ENCODE assay signal across 26 cellular contexts in the genomic region with DNA sequence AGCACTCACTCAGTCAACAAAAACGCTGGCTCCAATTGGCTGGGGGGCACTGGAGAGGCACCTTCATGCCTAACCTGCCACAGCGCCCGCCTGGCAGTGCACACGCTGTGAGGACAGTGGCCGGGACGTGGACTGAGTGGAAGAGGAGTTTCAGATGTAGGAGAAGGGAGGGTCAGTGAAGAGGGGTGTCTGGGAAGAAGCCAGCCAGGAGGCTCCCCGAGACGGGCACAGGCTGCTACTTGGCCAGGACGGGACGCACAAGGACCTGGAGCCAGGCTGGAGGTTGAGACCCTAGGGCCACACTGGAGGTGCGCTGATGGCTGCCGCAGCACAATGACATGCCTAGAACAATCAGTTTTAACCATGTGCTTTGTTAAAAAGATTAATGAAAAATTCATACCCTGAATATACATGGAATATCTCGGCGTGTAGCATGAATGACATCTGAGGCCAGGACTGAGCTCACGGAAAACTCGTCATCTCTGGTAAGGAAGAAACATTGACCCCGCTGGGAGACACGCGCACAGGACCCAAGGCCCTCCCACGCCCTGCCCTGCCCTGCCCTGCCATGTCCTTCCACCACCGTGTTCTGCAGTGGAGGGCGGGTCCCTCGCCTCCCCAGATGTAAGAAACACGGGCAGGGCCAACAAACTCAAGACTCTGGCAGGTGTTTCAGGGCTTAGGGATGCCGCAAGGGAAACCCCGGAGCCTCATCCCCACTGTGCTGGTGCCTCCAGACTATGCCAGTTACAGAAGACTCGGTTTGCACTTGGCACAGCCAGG. TPM values are rescaled to one million over a fixed set of nuclear protein-coding genes. Genes with fewer than 3 reads are reported as not detected.
A peak's percentile ranks its signal among the peaks of the same experiment; 100 is the strongest.
DNase-seq lines count a peak whose midpoint lies in the region; ATAC-seq, FAIRE-seq and TF ChIP-seq lines count a peak whose summit lies in the region.
"Had no signal": no experiment of that assay in that cellular context is flagged by ENCODE, and none has a peak within 500 bp of the region (broad histone marks: within the 10 kb centered on the region; RNA-seq: fewer than 3 reads in every experiment).

No MANE protein-coding gene starts in this region.

- H3K79me1 ChIP-seq in IMR-90 (ENCODE audit: low read depth in 1 of 2, low read length in 2 of 2), result peaks cover 6 to 31% of the 10 kb centered on the region in 2 experiments; a peak in 3 of 4 replicates

- WGBS in IMR-90 (ENCODE audit: extremely low coverage in 2 of 2, insufficient read length in 1 of 2), 2 experiments, result 89% methylated on average over 9 of the region's 27 CpGs; no CpG with 5 or more reads in 1 of the 2 experiments
- WGBS in GM12878 (ENCODE audit: insufficient coverage, insufficient replicate concordance, low lambda C conversion rate, missing lambda C conversion rate), result 97% methylated on average over 27 of the region's 27 CpGs

- H3K56ac ChIP-seq in IMR-90 (ENCODE audit: extremely low read depth, insufficient read depth, low read length), result no peak overlapping the region

- H2AFZ ChIP-seq in IMR-90 (replicated peaks; ENCODE audit: low read length, poor library complexity), result peak overlapping the region; percentile 5
- no peak overlapping the region for H2AFZ ChIP-seq in GM12878 (ENCODE audit: control insufficient read depth, low read depth, low read length)
- H2AFZ ChIP-seq in osteoblast (ENCODE audit: low read length), result no peak overlapping the region
- H2AFZ ChIP-seq: neural progenitor cell had no signal

- H4K91ac ChIP-seq in IMR-90 (ENCODE audit: insufficient read depth, low read depth, low read length), result no peak overlapping the region

- H2BK20ac ChIP-seq in IMR-90 (ENCODE audit: low read depth, low read length), result no peak overlapping the region

- H3K79me2 ChIP-seq in GM12878 (ENCODE audit: control insufficient read depth, insufficient read depth, low read length) (no peaks in the 10 kb centered on the region), osteoblast (ENCODE audit: insufficient read depth, low read length) (peaks cover 2% of the 10 kb centered on the region)

- no peaks in the 10 kb centered on the region for H3K27me3 Mint-ChIP-seq in activated naive CD4-positive, alpha-beta T cell treated with anti-CD3 and anti-CD28 coated beads for 36 hours (ENCODE audit: low read depth)
- H3K27me3 Mint-ChIP-seq: activated CD4-positive, alpha-beta memory T cell treated with anti-CD3 and anti-CD28 coated beads for 36 hours; CD4-positive, alpha-beta memory T cell had no signal

- peaks cover 24% of the 10 kb centered on the region for H4K20me1 ChIP-seq in IMR-90 (ENCODE audit: insufficient read depth, low read length)
- H4K20me1 ChIP-seq in GM12878 (ENCODE audit: control insufficient read depth, insufficient read depth), result no peaks in the 10 kb centered on the region
- peaks cover 17% of the 10 kb centered on the region for H4K20me1 ChIP-seq in osteoblast (ENCODE audit: insufficient read depth, low read length)

- no peak for TF ChIP-seq RAD21 in IMR-90 (IDR thresholded peaks at IDR 0.05; ENCODE audit: low read length)
- TF ChIP-seq RAD21 in GM12878 (IDR thresholded peaks at IDR 0.05; ENCODE audit: insufficient read depth, low read depth, low read length), result no peak

- H3K9me3 ChIP-seq in IMR-90 (ENCODE audit: control insufficient read depth, insufficient read depth, low read length) (no peaks in the 10 kb centered on the region), GM12878 (replicated peaks; ENCODE audit: control insufficient read depth, insufficient read depth, low read length) (no peaks in the 10 kb centered on the region), osteoblast (ENCODE audit: low read depth, low read length) (no peaks in the 10 kb centered on the region)
- H3K9me3 ChIP-seq: vagina had no signal

- SMC1A ChIA-PET in GM12878 (lab: Charles Lee; ENCODE audit: uncharacterized antibody, unreplicated experiment), result interaction anchor here (0.9 to 1.2 kb wide), 3 partner anchors 13 to 254 kb away, joined by 3 to 4 read pairs (median 3); no protein-coding TSS in a partner anchor

- ATAC-seq in IMR-90 (ENCODE audit: low read depth) (no peak), GM12878 (no peak)

- H3K27ac Mint-ChIP-seq in activated naive CD4-positive, alpha-beta T cell treated with anti-CD3 and anti-CD28 coated beads for 36 hours, result peak overlapping the region; percentile 56
- H3K27ac Mint-ChIP-seq: activated CD4-positive, alpha-beta memory T cell treated with anti-CD3 and anti-CD28 coated beads for 36 hours; neural progenitor cell had no signal

- H2BK120ac ChIP-seq in IMR-90 (ENCODE audit: low read depth, low read length), result no peak overlapping the region

- TF ChIP-seq EP300 in GM12878 (IDR thresholded peaks at IDR 0.05; ENCODE audit: borderline replicate concordance in 1 of 2, control insufficient read depth in 1 of 2, low read depth in 2 of 2, low read length in 2 of 2), result no peak

- H4K8ac ChIP-seq in IMR-90 (ENCODE audit: low read depth in 2 of 2, low read length in 2 of 2), result no peak overlapping the region

- H3K4me1 Mint-ChIP-seq in activated naive CD4-positive, alpha-beta T cell treated with anti-CD3 and anti-CD28 coated beads for 36 hours (ENCODE audit: low read depth), result peaks cover 29% of the 10 kb centered on the region
- H3K4me1 Mint-ChIP-seq: neural progenitor cell had no signal

- CTCF ChIA-PET in activated naive CD4-positive, alpha-beta T cell treated with anti-CD3 and anti-CD28 coated beads for 36 hours (lab: Charles Lee), result interaction anchor here (0.6 kb wide), 1 partner anchor 51 kb away, joined by 3 read pairs; no protein-coding TSS in a partner anchor
- CTCF ChIA-PET in IMR-90 (lab: Yijun Ruan, JAX), result no interaction called here
- CTCF ChIA-PET in GM12878 (lab: Yijun Ruan, JAX), result interaction anchor here (0.7 to 1.1 kb wide), 2 partner anchors 71 to 253 kb away, joined by 3 to 8 read pairs; no protein-coding TSS in a partner anchor

- H3K18ac ChIP-seq in IMR-90 (ENCODE audit: low read depth, low read length), result no peak overlapping the region

- POLR2A ChIA-PET in IMR-90 (lab: Charles Lee; ENCODE audit: unreplicated experiment), result no interaction called here
- POLR2A ChIA-PET in GM12878 (lab: Charles Lee), result no interaction called here

- H3K23ac ChIP-seq in IMR-90 (ENCODE audit: low read depth, low read length), result no peak overlapping the region

- H3K4me1 ChIP-seq in IMR-90 (ENCODE audit: control insufficient read depth, insufficient read depth, low read length) (peaks cover 15% of the 10 kb centered on the region), GM12878 (ENCODE audit: control insufficient read depth, insufficient read depth, low read length) (peaks cover 25% of the 10 kb centered on the region), osteoblast (ENCODE audit: insufficient read depth, low read length) (no peaks in the 10 kb centered on the region)
- H3K4me1 ChIP-seq: neural progenitor cell, vagina had no signal

- no peaks in the 10 kb centered on the region for H3K36me3 Mint-ChIP-seq in activated naive CD4-positive, alpha-beta T cell treated with anti-CD3 and anti-CD28 coated beads for 36 hours (ENCODE audit: low read depth)
- H3K36me3 Mint-ChIP-seq: activated CD4-positive, alpha-beta memory T cell treated with anti-CD3 and anti-CD28 coated beads for 36 hours had no signal

- TF ChIP-seq CTCF in IMR-90 (conservative IDR thresholded peaks at IDR 0.05; ENCODE audit: low read depth, low read length) (no peak), GM12878 (IDR thresholded peaks at IDR 0.05 in 2 of 3, conservative IDR thresholded peaks at IDR 0.05 in 1 of 3; ENCODE audit: control insufficient read depth in 2 of 3, extremely low read depth in 1 of 3, insufficient read depth in 1 of 3, low read depth in 3 of 3, low read length in 3 of 3) (no peak), osteoblast (IDR thresholded peaks at IDR 0.05; ENCODE audit: extremely low read depth, low read depth, low read length) (no peak)

- H3K14ac ChIP-seq in IMR-90 (replicated peaks; ENCODE audit: low read depth, low read length), result no peak overlapping the region

- no peak overlapping the region for H2BK5ac ChIP-seq in IMR-90 (ENCODE audit: low read depth, low read length, poor library complexity, severe bottlenecking)

- no peak overlapping the region for H2AK9ac ChIP-seq in IMR-90 (replicated peaks; ENCODE audit: low read depth, low read length, poor library complexity)

- intact Hi-C loops in activated naive CD4-positive, alpha-beta T cell treated with anti-CD3 and anti-CD28 coated beads for 36 hours (cut with micrococcal nuclease), result no loop called here
- intact Hi-C loops in IMR-90 (cut with micrococcal nuclease) (no loop called here), GM12878 (cut with micrococcal nuclease; ENCODE audit: unreplicated experiment) (no loop called here)

- H3K4me2 ChIP-seq in IMR-90 (ENCODE audit: low read depth, low read length), result no peak overlapping the region
- peak overlapping the region; percentile 76 for H3K4me2 ChIP-seq in GM12878 (ENCODE audit: control insufficient read depth, insufficient read depth)
- H3K4me2 ChIP-seq in osteoblast (ENCODE audit: insufficient read depth, low read length), result no peak overlapping the region
- H3K4me2 ChIP-seq: KMS-11, neural progenitor cell had no signal

- H3K27ac ChIP-seq in IMR-90 (ENCODE audit: insufficient read depth, low read length) (no peak overlapping the region), GM12878 (ENCODE audit: control insufficient read depth, insufficient read depth) (peak overlapping the region; percentile 47; the same call in 1 of the 2 replicates), osteoblast (ENCODE audit: low read depth, low read length) (no peak overlapping the region)
- H3K27ac ChIP-seq: cardiac muscle cell, KMS-11, neural progenitor cell, vagina had no signal

- H3K36me3 ChIP-seq in IMR-90 (ENCODE audit: control insufficient read depth, insufficient read depth, low read length) (peaks cover 83% of the 10 kb centered on the region), GM12878 (ENCODE audit: control insufficient read depth in 2 of 2, insufficient read depth in 2 of 2, low read length in 1 of 2) (peaks cover 7 to 15% of the 10 kb centered on the region in 2 experiments; a peak in 3 of 4 replicates), osteoblast (ENCODE audit: insufficient read depth, low read length) (peaks cover 82% of the 10 kb centered on the region)
- H3K36me3 ChIP-seq: neural progenitor cell had no signal

- FAIRE-seq in GM12878 (lab: Jason Lieb, UNC), result no peak

- no peak overlapping the region for H3K4ac ChIP-seq in IMR-90 (ENCODE audit: low read depth, low read length)

- no peak overlapping the region for H3K4me3 ChIP-seq in IMR-90 (ENCODE audit: insufficient read depth, low read depth, low read length)
- H3K4me3 ChIP-seq in GM12878, result no peak overlapping the region
- no peak overlapping the region for H3K4me3 ChIP-seq in osteoblast (ENCODE audit: insufficient read depth, low read length)
- H3K4me3 ChIP-seq: cardiac muscle cell, neural progenitor cell, vagina had no signal

- no peak overlapping the region for H4K5ac ChIP-seq in IMR-90 (ENCODE audit: low read depth, low read length)

- H3K9me3 Mint-ChIP-seq in activated naive CD4-positive, alpha-beta T cell treated with anti-CD3 and anti-CD28 coated beads for 36 hours, result no peaks in the 10 kb centered on the region
- H3K9me3 Mint-ChIP-seq: activated CD4-positive, alpha-beta memory T cell treated with anti-CD3 and anti-CD28 coated beads for 36 hours; activated T-cell treated with anti-CD3 and anti-CD28 coated beads, Interleukin-2, amount 50 U/mL, for 4 hours; CD4-positive, alpha-beta memory T cell; neural progenitor cell had no signal

- H2BK15ac ChIP-seq in IMR-90 (ENCODE audit: low read depth, low read length), result no peak overlapping the region

- H2AK5ac ChIP-seq in IMR-90 (ENCODE audit: low read depth, low read length), result no peak overlapping the region

- H3K27me3 ChIP-seq in IMR-90 (ENCODE audit: control insufficient read depth, insufficient read depth, low read length), result no peaks in the 10 kb centered on the region
- no peaks in the 10 kb centered on the region for H3K27me3 ChIP-seq in GM12878 (replicated peaks in 1 of 2; ENCODE audit: control insufficient read depth in 2 of 2, insufficient read depth in 2 of 2, low read length in 1 of 2)
- H3K27me3 ChIP-seq in osteoblast (ENCODE audit: insufficient read depth, low read length), result no peaks in the 10 kb centered on the region
- H3K27me3 ChIP-seq: cardiac muscle cell, neural progenitor cell, vagina had no signal

- RAD21 ChIA-PET in GM12878 (lab: Charles Lee; ENCODE audit: unreplicated experiment), result no interaction called here

- no peak for TF ChIP-seq POLR2A in IMR-90 (IDR thresholded peaks at IDR 0.05; ENCODE audit: low read depth, low read length)
- no peak for TF ChIP-seq POLR2A in GM12878 (IDR thresholded peaks at IDR 0.05; ENCODE audit: low read depth, low read length)

- H3K9ac ChIP-seq in IMR-90 (ENCODE audit: low read depth, low read length) (no peak overlapping the region), GM12878 (ENCODE audit: control insufficient read depth, insufficient read depth, low read length) (no peak overlapping the region)
- H3K9ac ChIP-seq: KMS-11, neural progenitor cell had no signal

- BruUV-seq in IMR-90 (replicated peaks; lab: Mats Ljungman, UMichigan) (no TSS peak), GM12878 (replicated peaks; lab: Mats Ljungman, UMichigan) (no TSS peak)

- peaks cover 26% of the 10 kb centered on the region for H3K9me1 ChIP-seq in IMR-90 (ENCODE audit: insufficient read depth, low read length)

- dilution Hi-C loops in IMR-90 (cut with HindIII; ENCODE audit: low sequenced_read_pairs, unreplicated experiment), result no loop called here

- H3K4me3 Mint-ChIP-seq in activated naive CD4-positive, alpha-beta T cell treated with anti-CD3 and anti-CD28 coated beads for 36 hours, result no peak overlapping the region
- H3K4me3 Mint-ChIP-seq: activated CD4-positive, alpha-beta memory T cell treated with anti-CD3 and anti-CD28 coated beads for 36 hours; neural progenitor cell had no signal

- in situ Hi-C loops in IMR-90 (cut with MboI; ENCODE audit: low sequenced_read_pairs) (no loop called here), GM12878 (cut with MboI) (no loop called here)

- DNase-seq in activated naive CD4-positive, alpha-beta T cell treated with anti-CD3 and anti-CD28 coated beads for 36 hours, result no peak
- DNase-seq in activated naive CD4-positive, alpha-beta T cell treated with Interleukin-2 at 50 U/mL for 16 hours, result no peak
- no peak for DNase-seq in IMR-90
- no peak for DNase-seq in GM12878 (ENCODE audit: low read depth, low spot score)
- DNase-seq in osteoblast (ENCODE audit: insufficient read length, low spot score, missing footprints), result peak; percentile 64
- DNase-seq in NCI-H1417 treated with DMSO at 0.1 percent for 48 hours (lab: John Stamatoyannopoulos, UW), result no peak
- DNase-seq in NCI-H1105 (lab: John Stamatoyannopoulos, UW), result no peak
- no peak for DNase-seq in AG08396 (ENCODE audit: low spot score)
- DNase-seq: ACHN; activated T-cell treated with anti-CD3 and anti-CD28 coated beads, Interleukin-2, amount 50 U/mL, for 4 hours; amygdala; dermis blood vessel endothelial cell; DMS53; hypothalamus; NCI-H1092 treated with DMSO at 0.1 percent for 48 hours; NCI-H2107; NCI-H510A; NK-92 treated with Interleukin-12 subunit alpha and Interleukin-12 subunit beta, amount 100 ng/mL, for 24 hours; RPMI8226; stimulated activated CD4-positive, alpha-beta T cell treated with anti-CD3 and anti-CD28 coated beads, Interleukin-4, amount 100 ng/mL, for 4 hours had no signal

RNA-seq across cellular contexts. Expression of gene AMN, which starts 25.0 kb away (rescaled TPM):
- total RNA-seq in activated naive CD4-positive, alpha-beta T cell treated with anti-CD3 and anti-CD28 coated beads for 36 hours, result under 1 TPM; 0.33 to 0.37 TPM
- total RNA-seq in IMR-90 (2012; rRNA removed) (under 0.01 TPM in 1 of 2 replicates, not detected in the other), GM12878 (2014; rRNA removed) (0.11 and 0.17 TPM in 2 replicates), GM12878 (2014; rRNA removed; fragmentation: Illumina TruSeq; extraction: Trizol) (not detected in 2 replicates), GM12878 (2021) (0.33 and 0.82 TPM in 2 replicates), osteoblast (under 0.01 and 0.29 TPM in 2 replicates)
- polyA plus RNA-seq in IMR-90 (2012; rRNA removed) (0.11 and 0.24 TPM in 2 replicates), GM12878 (2011; rRNA removed) (0.04 and 0.10 TPM in 2 replicates), GM12878 (2014; fragmentation: Illumina TruSeq; extraction: Trizol) (0.03 TPM in 1 of 2 replicates, not detected in the other), GM12878 (2014; fragmentation: Nextera tagmentation; extraction: Ambion mirVana) (not detected), GM12878 (2014; rRNA removed) (0.24 TPM in 1 of 2 replicates, not detected in the other), GM12878 (2016; fragmentation: Nextera tagmentation; extraction: Ambion mirVana) (not detected)
- 0.08 and 0.37 TPM in 2 replicates for polyA plus RNA-seq in IMR-90 (2012; cell fraction: cytosol; rRNA removed)
- 0.95 and 3.4 TPM in 2 replicates for polyA plus RNA-seq in IMR-90 (2012; cell fraction: nucleus; rRNA removed; ENCODE audit: low replicate concordance)
- total RNA-seq in GM12878 (2013; cell fraction: nucleolus; rRNA removed), result 2.7 TPM in 2 replicates
- not detected for polyA plus RNA-seq in GM12878 (2011; ENCODE audit: low read depth)
- 0.07 and 0.22 TPM in 2 replicates for polyA plus RNA-seq in GM12878 (2011; cell fraction: cytosol; rRNA removed)
- 2.1 and 2.7 TPM in 2 replicates for polyA plus RNA-seq in GM12878 (2011; cell fraction: nucleus; rRNA removed)
- 0.26 and 0.45 TPM in 2 replicates for polyA plus RNA-seq in GM12878 (2012)
- polyA minus RNA-seq in GM12878 (2011; rRNA and poly(A)+ RNA removed), result 0.21 TPM in 1 of 2 replicates, not detected in the other
- polyA minus RNA-seq in GM12878 (2011; cell fraction: cytosol; rRNA and poly(A)+ RNA removed), result not detected in 2 replicates
- polyA minus RNA-seq in GM12878 (2011; cell fraction: nucleus; rRNA and poly(A)+ RNA removed), result 0.36 and 0.48 TPM in 2 replicates
- total RNA-seq: dermis blood vessel endothelial cell had no signal
